Comparison of ENCODE assay signal across 31 cellular contexts in genomic region chr10:5356479-5356763, GRCh38. TPM values are rescaled to one million over a fixed set of nuclear protein-coding genes. Genes with fewer than 3 reads are reported as not detected.
"Had no signal": no experiment of that assay in that cellular context is flagged by ENCODE, and none has a peak within 500 bp of the region (broad histone marks: within the 10 kb centered on the region; RNA-seq: fewer than 3 reads in every experiment).

No MANE protein-coding gene starts in this region.

- H3K4me3 Mint-ChIP-seq: activated B cell treated with CpG ODN at 0.5 μM for 24 hours; activated CD4-positive, alpha-beta memory T cell treated with anti-CD3 and anti-CD28 coated beads for 36 hours; activated naive CD4-positive, alpha-beta T cell treated with anti-CD3 and anti-CD28 coated beads, Interleukin-2, amount 50 U/mL, for 24 hours; effector memory CD8-positive, alpha-beta T cell; immature natural killer cell; natural killer cell; stimulated activated effector memory CD8-positive, alpha-beta T cell treated with anti-CD3 and anti-CD28 coated beads, Interleukin-12 subunit alpha, Interleukin-12 subunit beta, amount 100 ng/mL, for 72 hours had no signal

- H3K36me3 Mint-ChIP-seq: activated CD4-positive, alpha-beta memory T cell treated with anti-CD3 and anti-CD28 coated beads for 36 hours; immature natural killer cell; natural killer cell; stimulated activated effector memory CD8-positive, alpha-beta T cell treated with anti-CD3 and anti-CD28 coated beads, Interleukin-12 subunit alpha, Interleukin-12 subunit beta, amount 100 ng/mL, for 72 hours had no signal

- DNase-seq: activated B cell treated with CpG ODN at 0.5 μM for 24 hours; activated CD4-positive, alpha-beta memory T cell treated with anti-CD3 and anti-CD28 coated beads for 36 hours; activated CD4-positive, alpha-beta T cell treated with anti-CD3 and anti-CD28 coated beads for 4 hours; activated effector memory CD4-positive, alpha-beta T cell treated with Interleukin-2 at 50 U/mL for 16 hours; activated T-cell treated with anti-CD3 and anti-CD28 coated beads, Interleukin-2, amount 50 U/mL, for 1 hour; central memory CD4-positive, alpha-beta T cell; effector memory CD8-positive, alpha-beta T cell; foreskin melanocyte; glutamatergic neuron; immature natural killer cell; kidney glomerular epithelial cell; left lung; natural killer cell; small intestine; stimulated activated CD4-positive, alpha-beta T cell treated with anti-CD3 and anti-CD28 coated beads, Interleukin-2, amount 100 ng/mL, for 24 hours; T1000; transverse colon had no signal

- H3K9me3 ChIP-seq: left lung, transverse colon had no signal

- ATAC-seq: effector memory CD8-positive, alpha-beta T cell; esophagus mucosa; left lung; natural killer cell; sciatic nerve; stimulated activated effector memory CD8-positive, alpha-beta T cell treated with anti-CD3 and anti-CD28 coated beads, Interleukin-12 subunit alpha, Interleukin-12 subunit beta, amount 100 ng/mL, for 72 hours had no signal

- H3K9me3 Mint-ChIP-seq: activated B cell treated with CpG ODN at 0.5 μM for 24 hours; activated CD4-positive, alpha-beta memory T cell treated with anti-CD3 and anti-CD28 coated beads for 36 hours; activated naive CD4-positive, alpha-beta T cell treated with anti-CD3 and anti-CD28 coated beads, Interleukin-2, amount 50 U/mL, for 24 hours; effector memory CD8-positive, alpha-beta T cell; natural killer cell; stimulated activated effector memory CD8-positive, alpha-beta T cell treated with anti-CD3 and anti-CD28 coated beads, Interleukin-12 subunit alpha, Interleukin-12 subunit beta, amount 100 ng/mL, for 72 hours had no signal

- H3K27ac Mint-ChIP-seq: activated B cell treated with CpG ODN at 0.5 μM for 24 hours; activated CD4-positive, alpha-beta memory T cell treated with anti-CD3 and anti-CD28 coated beads for 36 hours; activated naive CD4-positive, alpha-beta T cell treated with anti-CD3 and anti-CD28 coated beads, Interleukin-2, amount 50 U/mL, for 24 hours; effector memory CD8-positive, alpha-beta T cell; immature natural killer cell; natural killer cell; stimulated activated effector memory CD8-positive, alpha-beta T cell treated with anti-CD3 and anti-CD28 coated beads, Interleukin-12 subunit alpha, Interleukin-12 subunit beta, amount 100 ng/mL, for 72 hours had no signal

- H3K4me1 Mint-ChIP-seq: activated B cell treated with CpG ODN at 0.5 μM for 24 hours had no signal

- H3K4me3 ChIP-seq: hepatocyte, left lung, transverse colon had no signal

RNA-seq across cellular contexts. Expression of gene UCN3, which starts 8.3 kb away (rescaled TPM):
- total RNA-seq: activated B cell treated with CpG ODN at 0.5 μM for 24 hours; activated CD4-positive, alpha-beta memory T cell treated with anti-CD3 and anti-CD28 coated beads for 36 hours; astrocyte; dermis microvascular lymphatic vessel endothelial cell; endothelial cell of umbilical vein; esophagus mucosa; hepatocyte; lung microvascular endothelial cell; natural killer cell; osteoblast; posterior vena cava; renal cortical epithelial cell; sciatic nerve; T-helper 1 cell treated with Interleukin-12 subunit alpha and Interleukin-12 subunit beta and Interleukin-4 antibody, amounts not matched to agents 30 ng/mL and 1 ng/mL, for 36 hours; temporal lobe had no signal

RNA-seq across cellular contexts. Expression of gene TUBAL3, which starts 48.2 kb away (rescaled TPM):
- total RNA-seq: activated B cell treated with CpG ODN at 0.5 μM for 24 hours; activated CD4-positive, alpha-beta memory T cell treated with anti-CD3 and anti-CD28 coated beads for 36 hours; astrocyte; dermis microvascular lymphatic vessel endothelial cell; endothelial cell of umbilical vein; left lung; lung microvascular endothelial cell; natural killer cell; osteoblast; posterior vena cava; T-helper 1 cell treated with Interleukin-12 subunit alpha and Interleukin-12 subunit beta and Interleukin-4 antibody, amounts not matched to agents 30 ng/mL and 1 ng/mL, for 36 hours; temporal lobe had no signal
